Comparison of ENCODE assay signal across 8 cellular contexts in genomic region chr12:66188584-66189475, GRCh38. TPM values are rescaled to one million over a fixed set of nuclear protein-coding genes. Genes with fewer than 3 reads are reported as not detected.
DNase-seq lines count a peak whose midpoint lies in the region; ATAC-seq and TF ChIP-seq lines count a peak whose summit lies in the region.

TSS of gene IRAK3 (plus strand) at chr12:66189214. CDS start at chr12:66189300, 86 bp downstream.

- H3K4me3 ChIP-seq in WI38 (ENCODE audit: low read depth, low read length) (peak within 1 kb of the TSS; percentile 59), lung (peak within 1 kb of the TSS; percentile 58)

- no peaks in the 10 kb centered on the region for H3K9me3 ChIP-seq in lung (ENCODE audit: control insufficient read depth in 2 of 2, insufficient read depth in 1 of 2, low read length in 1 of 2)

- H3K27ac ChIP-seq in lung (ENCODE audit: low read depth in 1 of 2, low read length in 1 of 2) = peak within 1 kb of the TSS; percentile 90 to 93

- H3K4me3 Mint-ChIP-seq in stimulated activated effector memory CD8-positive, alpha-beta T cell treated with anti-CD3 and anti-CD28 coated beads, Interleukin-12 subunit alpha, Interleukin-12 subunit beta, amount 100 ng/mL, for 72 hours = peak within 1 kb of the TSS; percentile 72

- WGBS in lung, 2 donors = 17 to 18% methylated on average over 69 to 78 of the region's 78 CpGs

- peak; percentile 48 for ATAC-seq in GM19351 (IDR thresholded peaks at IDR 0.05; ENCODE audit: unreplicated experiment)
- ATAC-seq in HG03442 (IDR thresholded peaks at IDR 0.05; ENCODE audit: unreplicated experiment) = peak; percentile 67
- ATAC-seq in lung (ENCODE audit: insufficient read depth, low FRiP score) = peak; percentile 92
- ATAC-seq in stimulated activated effector memory CD8-positive, alpha-beta T cell treated with anti-CD3 and anti-CD28 coated beads, Interleukin-12 subunit alpha, Interleukin-12 subunit beta, amount 100 ng/mL, for 72 hours = peak; percentile 84

- H3K27ac Mint-ChIP-seq in stimulated activated effector memory CD8-positive, alpha-beta T cell treated with anti-CD3 and anti-CD28 coated beads, Interleukin-12 subunit alpha, Interleukin-12 subunit beta, amount 100 ng/mL, for 72 hours = no peak within 1 kb of the TSS

- no peak for TF ChIP-seq CTCF in WI38 (IDR thresholded peaks at IDR 0.05; ENCODE audit: low read depth, low read length)
- no peak for TF ChIP-seq CTCF in lung (IDR thresholded peaks at IDR 0.05; ENCODE audit: control extremely low read depth, extremely low read depth)

- no peaks in the 10 kb centered on the region for H3K27me3 ChIP-seq in lung (ENCODE audit: control insufficient read depth, insufficient read depth)

- peaks cover 6% of the 10 kb centered on the region for H3K9me3 Mint-ChIP-seq in stimulated activated effector memory CD8-positive, alpha-beta T cell treated with anti-CD3 and anti-CD28 coated beads, Interleukin-12 subunit alpha, Interleukin-12 subunit beta, amount 100 ng/mL, for 72 hours

- H3K4me1 Mint-ChIP-seq in stimulated activated effector memory CD8-positive, alpha-beta T cell treated with anti-CD3 and anti-CD28 coated beads, Interleukin-12 subunit alpha, Interleukin-12 subunit beta, amount 100 ng/mL, for 72 hours = peaks cover 5% of the 10 kb centered on the region

- H3K4me1 ChIP-seq in lung (ENCODE audit: control insufficient read depth in 2 of 2, insufficient read depth in 2 of 2, low read length in 2 of 2) = peaks cover 0 to 4% of the 10 kb centered on the region in 2 donors

- no peaks in the 10 kb centered on the region for H3K36me3 Mint-ChIP-seq in stimulated activated effector memory CD8-positive, alpha-beta T cell treated with anti-CD3 and anti-CD28 coated beads, Interleukin-12 subunit alpha, Interleukin-12 subunit beta, amount 100 ng/mL, for 72 hours

- H3K36me3 ChIP-seq in lung (ENCODE audit: control insufficient read depth in 2 of 2, insufficient read depth in 2 of 2, low read length in 2 of 2) = no peaks in the 10 kb centered on the region

- peak; percentile 91 for DNase-seq in COLO668 (lab: John Stamatoyannopoulos, UW; ENCODE audit: unreplicated experiment)
- DNase-seq in ecto neural progenitor cell (ENCODE audit: low spot score) = peak; percentile 76
- peak; percentile 89 for DNase-seq in lung (ENCODE audit: low spot score)
- peak in 1 of 2 donors; percentile 52 for DNase-seq in stimulated activated effector memory CD8-positive, alpha-beta T cell treated with anti-CD3 and anti-CD28 coated beads, Interleukin-12 subunit alpha, Interleukin-12 subunit beta, amount 100 ng/mL, for 72 hours (ENCODE audit: low spot score in 2 of 2)
- DNase-seq in amniotic stem cell (lab: John Stamatoyannopoulos, UW) = no peak

RNA-seq across cellular contexts. Expression of gene IRAK3, which starts in this region (rescaled TPM):
- total RNA-seq in lung = 10 to 100 TPM; 47.8 to 77.2 TPM
- polyA plus RNA-seq in lung = 10 to 100 TPM in 1 of 2 donors, 1 to 10 TPM in 1; 7.8 to 54.5 TPM
